8 cellular contexts compared by ENCODE assay signal in the genomic region with DNA sequence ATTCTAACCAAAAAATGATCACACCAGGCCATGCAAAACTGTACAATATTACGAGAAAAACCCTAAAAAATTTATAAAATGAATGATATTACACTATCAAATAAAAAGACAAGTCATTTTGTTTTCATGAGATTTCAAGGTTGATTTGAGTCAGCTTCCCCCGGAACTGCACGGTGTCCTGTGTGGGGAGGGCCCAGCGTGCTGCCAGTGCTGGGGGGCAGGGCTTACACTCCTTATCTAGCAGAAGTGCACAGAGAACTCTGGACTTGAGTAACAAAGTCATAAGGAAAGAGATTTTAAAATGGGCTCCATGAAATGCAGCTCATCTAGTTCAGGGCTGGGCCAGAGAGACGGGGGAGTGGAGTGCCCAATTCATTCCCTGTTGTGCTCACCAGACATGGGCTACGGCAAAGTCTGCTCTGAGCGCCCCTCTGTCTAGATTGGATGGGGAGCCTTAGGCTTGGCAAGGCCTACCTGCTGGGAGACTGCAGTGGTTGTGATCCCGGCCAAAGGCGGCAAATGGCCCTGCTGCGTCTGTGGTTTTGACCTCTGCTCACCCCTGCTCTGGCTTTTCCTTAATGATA. TPM values are rescaled to one million over a fixed set of nuclear protein-coding genes. Genes with fewer than 3 reads are reported as not detected.
DNase-seq lines count a peak whose midpoint lies in the region; ATAC-seq and TF ChIP-seq lines count a peak whose summit lies in the region.

No MANE protein-coding gene starts in this region.

- H3K4me1 ChIP-seq in mammary epithelial cell (ENCODE audit: insufficient read depth, low read length) = peaks cover 7% of the 10 kb centered on the region
- peaks cover 14% of the 10 kb centered on the region for H3K4me1 ChIP-seq in endodermal cell (ENCODE audit: control insufficient read depth, insufficient read depth, low read length)
- peaks cover 4 to 55% (median 30%) of the 10 kb centered on the region in 3 donors for H3K4me1 ChIP-seq in esophagus squamous epithelium
- H3K4me1 ChIP-seq in foreskin keratinocyte = no peaks in the 10 kb centered on the region

- H3K27me3 Mint-ChIP-seq in MCF 10A (ENCODE audit: insufficient read depth, unreplicated experiment) = no peaks in the 10 kb centered on the region
- H3K27me3 Mint-ChIP-seq in endodermal cell (ENCODE audit: insufficient read depth) = no peaks in the 10 kb centered on the region

- BruUV-seq in MCF 10A (replicated peaks; lab: Mats Ljungman, UMichigan) (TSS peak; percentile 2), mammary epithelial cell (replicated peaks; lab: Mats Ljungman, UMichigan) (no TSS peak)

- DNase-seq in MCF 10A (ENCODE audit: unreplicated experiment) = no peak
- no peak for DNase-seq in mammary epithelial cell
- peak; percentile 31 for DNase-seq in activated CD4-positive, CD25-positive, alpha-beta regulatory T cell treated with anti-CD3 and anti-CD28 coated beads, Interleukin-2, amount 50 U/mL, for 16 hours (ENCODE audit: low read depth, low spot score)
- DNase-seq in endodermal cell = no peak
- peak; percentile 39 for DNase-seq in stimulated activated CD4-positive, alpha-beta T cell treated with anti-CD3 and anti-CD28 coated beads, Interleukin-12 subunit alpha, Interleukin-12 subunit beta, amount 100 ng/mL, for 4 hours
- DNase-seq in esophagus squamous epithelium (lab: John Stamatoyannopoulos, UW) = no peak
- DNase-seq in NCI-H1694 treated with DMSO at 0.1 percent for 48 hours (lab: John Stamatoyannopoulos, UW) = no peak
- DNase-seq in foreskin keratinocyte = no peak

- no peaks in the 10 kb centered on the region for H3K79me2 ChIP-seq in mammary epithelial cell (ENCODE audit: insufficient read depth, low read length)

- no peaks in the 10 kb centered on the region for H3K27me3 ChIP-seq in mammary epithelial cell (ENCODE audit: insufficient read depth, low read length)
- H3K27me3 ChIP-seq in endodermal cell (ENCODE audit: control insufficient read depth, insufficient read depth, low read length, poor library complexity, severe bottlenecking) = no peaks in the 10 kb centered on the region
- H3K27me3 ChIP-seq in esophagus squamous epithelium = no peaks in the 10 kb centered on the region
- no peaks in the 10 kb centered on the region for H3K27me3 ChIP-seq in foreskin keratinocyte

- dilution Hi-C loops in mammary epithelial cell (cut with HindIII; ENCODE audit: low sequenced_read_pairs) = no loop called here

- H3K4me1 Mint-ChIP-seq in MCF 10A (ENCODE audit: insufficient read depth, unreplicated experiment) = no peaks in the 10 kb centered on the region
- H3K4me1 Mint-ChIP-seq in endodermal cell = peaks cover 25% of the 10 kb centered on the region

- H3K27ac ChIP-seq in mammary epithelial cell (ENCODE audit: insufficient read depth, low read depth, low read length) = no peak overlapping the region
- no peak overlapping the region for H3K27ac ChIP-seq in endodermal cell (ENCODE audit: low read depth, low read length)
- H3K27ac ChIP-seq in esophagus squamous epithelium = peak overlapping the region in 2 of 4 donors; percentile 69 to 70
- H3K27ac ChIP-seq in foreskin keratinocyte = no peak overlapping the region

- TF ChIP-seq CTCF in MCF 10A (IDR thresholded peaks at IDR 0.05; ENCODE audit: unreplicated experiment) = no peak
- TF ChIP-seq CTCF in mammary epithelial cell (conservative IDR thresholded peaks at IDR 0.05 in 1 of 2, IDR thresholded peaks at IDR 0.05 in 1 of 2; ENCODE audit: extremely low read depth in 1 of 2, insufficient read depth in 1 of 2, low read depth in 1 of 2, low read length in 2 of 2) = no peak
- TF ChIP-seq CTCF in endodermal cell (conservative IDR thresholded peaks at IDR 0.05) = no peak
- no peak for TF ChIP-seq CTCF in esophagus squamous epithelium (IDR thresholded peaks at IDR 0.05)
- no peak for TF ChIP-seq CTCF in foreskin keratinocyte (conservative IDR thresholded peaks at IDR 0.05)

- in situ Hi-C loops in mammary epithelial cell (cut with MboI; ENCODE audit: low sequenced_read_pairs in 2 of 2) = no loop called here

- ATAC-seq in foreskin keratinocyte = no peak

- no peak overlapping the region for H3K9ac ChIP-seq in mammary epithelial cell (ENCODE audit: insufficient read depth, low read length)
- H3K9ac ChIP-seq in endodermal cell (ENCODE audit: extremely low read depth, low read length, poor library complexity, severe bottlenecking) = no peak overlapping the region

- intact Hi-C loops in MCF 10A (cut with micrococcal nuclease) = no loop called here
- intact Hi-C loops in mammary epithelial cell (cut with micrococcal nuclease) = no loop called here
- intact Hi-C loops in esophagus squamous epithelium (cut with DNase I) = no loop called here

- WGBS in mammary epithelial cell (ENCODE audit: low coverage, missing lambda C conversion rate) = 96% methylated on average over 10 of the region's 10 CpGs
- 92 to 95% methylated on average over 5 to 9 of the region's 10 CpGs for WGBS in endodermal cell (ENCODE audit: insufficient coverage in 1 of 2, insufficient read length in 1 of 2), 2 experiments
- 73 to 74% methylated on average over 10 of the region's 10 CpGs for WGBS in esophagus squamous epithelium, 2 donors

- H3K9me3 ChIP-seq in mammary epithelial cell (replicated peaks; ENCODE audit: insufficient read depth, low read length) (no peaks in the 10 kb centered on the region), endodermal cell (ENCODE audit: control insufficient read depth, low read length) (no peaks in the 10 kb centered on the region), esophagus squamous epithelium (no peaks in the 10 kb centered on the region)

- H3K4me2 ChIP-seq in mammary epithelial cell (ENCODE audit: insufficient read depth, low read depth, low read length) = no peak overlapping the region

- H2AFZ ChIP-seq in mammary epithelial cell (ENCODE audit: low read depth, low read length) = no peak overlapping the region

- H3K36me3 ChIP-seq in mammary epithelial cell (ENCODE audit: insufficient read depth, low read length) = peaks cover 7% of the 10 kb centered on the region
- no peaks in the 10 kb centered on the region for H3K36me3 ChIP-seq in endodermal cell (ENCODE audit: control insufficient read depth, insufficient read depth, low read length)
- peaks cover 0 to 39% (median 2%) of the 10 kb centered on the region in 3 donors for H3K36me3 ChIP-seq in esophagus squamous epithelium

- POLR2A ChIA-PET in MCF 10A (lab: Yijun Ruan, JAX) = interaction anchor here (1.0 kb wide), 1 partner anchor 52 kb away, joined by 3 read pairs; no protein-coding TSS in a partner anchor

- TF ChIP-seq POLR2A in esophagus squamous epithelium (IDR thresholded peaks at IDR 0.05) = no peak

- H3K9me3 Mint-ChIP-seq in MCF 10A (ENCODE audit: unreplicated experiment) = no peaks in the 10 kb centered on the region
- no peaks in the 10 kb centered on the region for H3K9me3 Mint-ChIP-seq in endodermal cell

- no peak overlapping the region for H3K4me3 ChIP-seq in mammary epithelial cell (replicated peaks in 1 of 3; ENCODE audit: insufficient read depth in 1 of 3, low read depth in 2 of 3, low read length in 3 of 3)
- no peak overlapping the region for H3K4me3 ChIP-seq in endodermal cell (ENCODE audit: low read length)
- H3K4me3 ChIP-seq in esophagus squamous epithelium = no peak overlapping the region

- H3K4me3 Mint-ChIP-seq in MCF 10A (ENCODE audit: unreplicated experiment) (no peak overlapping the region), endodermal cell (no peak overlapping the region)

- H3K27ac Mint-ChIP-seq in MCF 10A (ENCODE audit: low read depth, unreplicated experiment) (no peak overlapping the region), endodermal cell (peak overlapping the region; percentile 57)

- H4K20me1 ChIP-seq in mammary epithelial cell (ENCODE audit: insufficient read depth, low read length) = no peaks in the 10 kb centered on the region

- CTCF ChIA-PET in MCF 10A (lab: Yijun Ruan, JAX) = interaction anchor here (1.0 kb wide), 1 partner anchor 244 kb away, joined by 3 read pairs; no protein-coding TSS in a partner anchor
- CTCF ChIA-PET in mammary epithelial cell (lab: Charles Lee; ENCODE audit: low non-redundant PET) = no interaction called here

- H3K36me3 Mint-ChIP-seq in MCF 10A (ENCODE audit: insufficient read depth, unreplicated experiment) (peaks cover 68% of the 10 kb centered on the region), endodermal cell (ENCODE audit: low read depth) (peaks cover 21% of the 10 kb centered on the region)

RNA-seq across cellular contexts. Expression of a gene that starts 50.1 kb away (rescaled TPM):
- total RNA-seq in MCF 10A (2022) = 22.1 and 26.4 TPM in 2 replicates
- 1 to 10 TPM; 5.5 to 7.1 TPM for total RNA-seq in mammary epithelial cell
- polyA plus RNA-seq in mammary epithelial cell = 8.7 TPM
- polyA minus RNA-seq in mammary epithelial cell = 11.7 TPM
- 10 to 100 TPM in 1 of 2 donors, 1 to 10 TPM in 1; 6.6 to 14.9 TPM for total RNA-seq in endodermal cell
- polyA plus RNA-seq in endodermal cell (2013, experiment 1 of 2) = 13.1 TPM
- polyA plus RNA-seq in endodermal cell (2013, experiment 2 of 2) = 10.1 TPM
- total RNA-seq in esophagus squamous epithelium = 10 to 100 TPM in 3 of 4 donors, 1 to 10 TPM in 1; 9.3 to 37.8 (median 16.9) TPM
- total RNA-seq in foreskin keratinocyte = 4.0 and 4.5 TPM in 2 replicates
- polyA plus RNA-seq in foreskin keratinocyte = 3.6 and 4.6 TPM in 2 replicates

Comparison
In these comparisons a context has a peak if more than half of its experiments do, and no peak if none do; other contexts are left out.
1. DNase-seq: peak in activated CD4-positive, CD25-positive, alpha-beta regulatory T cell treated with anti-CD3 and anti-CD28 coated beads, Interleukin-2, amount 50 U/mL, for 16 hours (single experiment) and stimulated activated CD4-positive, alpha-beta T cell treated with anti-CD3 and anti-CD28 coated beads, Interleukin-12 subunit alpha, Interleukin-12 subunit beta, amount 100 ng/mL, for 4 hours (single experiment); none in MCF 10A (single experiment), mammary epithelial cell (single experiment), endodermal cell (single experiment), esophagus squamous epithelium (single experiment), NCI-H1694 treated with DMSO at 0.1 percent for 48 hours (single experiment) and foreskin keratinocyte (0 of 2).